23 cellular contexts compared by ENCODE assay signal in the genomic region with DNA sequence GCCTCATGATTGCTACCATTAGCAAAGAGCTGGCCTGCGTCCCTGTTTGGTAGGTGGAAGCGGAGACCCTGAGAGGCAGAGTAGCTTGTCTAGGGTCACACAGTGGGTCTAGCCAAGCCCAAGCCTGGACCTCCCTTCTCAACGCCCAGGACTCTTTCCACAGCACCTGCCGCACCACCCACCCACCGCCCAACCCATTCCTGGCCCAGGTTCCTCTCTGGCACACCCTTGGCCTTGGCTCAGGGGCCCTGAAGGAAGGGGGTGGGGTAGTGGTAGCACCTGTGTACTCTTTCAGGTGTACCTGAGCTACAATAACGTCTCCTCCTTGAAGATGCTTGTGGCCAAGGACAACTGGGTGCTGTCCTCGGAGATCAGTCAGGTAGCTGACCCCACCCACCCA. TPM values are rescaled to one million over a fixed set of nuclear protein-coding genes. Genes with fewer than 3 reads are reported as not detected.
DNase-seq lines count a peak whose midpoint lies in the region; ATAC-seq and TF ChIP-seq lines count a peak whose summit lies in the region.
"Had no signal": no experiment of that assay in that cellular context is flagged by ENCODE, and none has a peak within 500 bp of the region (broad histone marks: within the 10 kb centered on the region; RNA-seq: fewer than 3 reads in every experiment).

No MANE protein-coding gene starts in this region.

- CTCF ChIA-PET in activated CD8-positive, alpha-beta T cell treated with anti-CD3 and anti-CD28 coated beads for 36 hours (lab: Charles Lee), result no interaction called here

- no peaks in the 10 kb centered on the region for H3K27me3 Mint-ChIP-seq in activated CD8-positive, alpha-beta T cell treated with anti-CD3 and anti-CD28 coated beads for 36 hours

- no peak overlapping the region for H3K4me3 ChIP-seq in mucosa of descending colon
- no peak overlapping the region for H3K4me3 ChIP-seq in SJCRH30
- H3K4me3 ChIP-seq: lung, MG63, skin epidermis had no signal

- POLR2A ChIA-PET in activated CD8-positive, alpha-beta T cell treated with anti-CD3 and anti-CD28 coated beads for 36 hours (lab: Charles Lee), result no interaction called here

- peak; percentile 4 for ATAC-seq in left ventricle myocardium superior
- no peak for ATAC-seq in Right ventricle myocardium inferior
- ATAC-seq in activated CD8-positive, alpha-beta T cell treated with anti-CD3 and anti-CD28 coated beads for 36 hours, result no peak
- peak; percentile 81 for ATAC-seq in mucosa of descending colon
- ATAC-seq in GM18502 (IDR thresholded peaks at IDR 0.05; ENCODE audit: poor library complexity, unreplicated experiment), result no peak
- no peak for ATAC-seq in GM18511 (IDR thresholded peaks at IDR 0.05; ENCODE audit: unreplicated experiment)

- H3K36me3 Mint-ChIP-seq in activated CD8-positive, alpha-beta T cell treated with anti-CD3 and anti-CD28 coated beads for 36 hours (ENCODE audit: low read depth), result no peaks in the 10 kb centered on the region

- H3K4me1 ChIP-seq in mucosa of descending colon (ENCODE audit: low read depth), result no peaks in the 10 kb centered on the region
- H3K4me1 ChIP-seq in SJCRH30, result peaks cover 4% of the 10 kb centered on the region; the same call in 1 of the 2 replicates

- no peaks in the 10 kb centered on the region for H3K9me3 Mint-ChIP-seq in activated CD8-positive, alpha-beta T cell treated with anti-CD3 and anti-CD28 coated beads for 36 hours
- H3K9me3 Mint-ChIP-seq: activated T-cell treated with anti-CD3 and anti-CD28 coated beads, Interleukin-2, amount 50 U/mL, for 72 hours had no signal

- no peak overlapping the region for H3K27ac ChIP-seq in SJCRH30
- H3K27ac ChIP-seq: skin epidermis had no signal

- no peaks in the 10 kb centered on the region for H3K9me3 ChIP-seq in mucosa of descending colon
- no peaks in the 10 kb centered on the region for H3K9me3 ChIP-seq in SJCRH30 (replicated peaks)
- H3K9me3 ChIP-seq: MG63 had no signal

- no peak for DNase-seq in left ventricle myocardium superior
- no peak for DNase-seq in Right ventricle myocardium inferior (ENCODE audit: missing footprints)
- no peak for DNase-seq in activated CD8-positive, alpha-beta T cell treated with anti-CD3 and anti-CD28 coated beads for 36 hours
- DNase-seq in mucosa of descending colon, result peak; percentile 80 to 85 (median 81)
- DNase-seq in SJCRH30, result no peak
- DNase-seq in Ammon's horn (ENCODE audit: low spot score), result no peak
- DNase-seq: activated naive CD4-positive, alpha-beta T cell treated with anti-CD3 and anti-CD28 coated beads, Interleukin-2, amount 50 U/mL, for 16 hours; glutamatergic neuron; MG63; substantia nigra had no signal

- H3K36me3 ChIP-seq in mucosa of descending colon (ENCODE audit: low read depth) (no peaks in the 10 kb centered on the region), SJCRH30 (no peaks in the 10 kb centered on the region)
- H3K36me3 ChIP-seq: MG63 had no signal

- peaks cover 11% of the 10 kb centered on the region for H3K4me1 Mint-ChIP-seq in activated CD8-positive, alpha-beta T cell treated with anti-CD3 and anti-CD28 coated beads for 36 hours (ENCODE audit: low read depth)

- no peak for TF ChIP-seq CTCF in activated CD8-positive, alpha-beta T cell treated with anti-CD3 and anti-CD28 coated beads for 36 hours (IDR thresholded peaks at IDR 0.05)
- no peak for TF ChIP-seq CTCF in mucosa of descending colon (IDR thresholded peaks at IDR 0.05)

- intact Hi-C loops in left ventricle myocardium superior (cut with micrococcal nuclease), result no loop called here
- intact Hi-C loops in Right ventricle myocardium inferior (cut with DNase I), result no loop called here
- intact Hi-C loops in activated CD8-positive, alpha-beta T cell treated with anti-CD3 and anti-CD28 coated beads for 36 hours (cut with micrococcal nuclease), result no loop called here
- intact Hi-C loops in mucosa of descending colon (cut with DNase I, micrococcal nuclease), result no loop called here

- peak overlapping the region; percentile 16 for H3K27ac Mint-ChIP-seq in activated CD8-positive, alpha-beta T cell treated with anti-CD3 and anti-CD28 coated beads for 36 hours
- H3K27ac Mint-ChIP-seq: activated T-cell treated with anti-CD3 and anti-CD28 coated beads, Interleukin-2, amount 50 U/mL, for 72 hours had no signal

- no peaks in the 10 kb centered on the region for H3K27me3 ChIP-seq in SJCRH30
- H3K27me3 ChIP-seq: MG63 had no signal

- H3K4me3 Mint-ChIP-seq in activated CD8-positive, alpha-beta T cell treated with anti-CD3 and anti-CD28 coated beads for 36 hours, result no peak overlapping the region
- H3K4me3 Mint-ChIP-seq: activated T-cell treated with anti-CD3 and anti-CD28 coated beads, Interleukin-2, amount 50 U/mL, for 72 hours had no signal

RNA-seq across cellular contexts. Expression of gene FAM151A, which starts 19.3 kb away (rescaled TPM):
- total RNA-seq in left ventricle myocardium superior (1.2 TPM), Right ventricle myocardium inferior (1.5 TPM), mucosa of descending colon (10 to 100 TPM in 2 of 3 donors, 1 to 10 TPM in 1; 5.7 to 25.1 (median 19.2) TPM)
- not detected for total RNA-seq in activated CD8-positive, alpha-beta T cell treated with anti-CD3 and anti-CD28 coated beads for 36 hours
- not detected in 2 replicates for total RNA-seq in SJCRH30 (2014; rRNA removed; shearing (Covaris generic))
- total RNA-seq: A673; activated T-cell treated with anti-CD3 and anti-CD28 coated beads, Interleukin-2, amount 50 U/mL, for 72 hours; astrocyte; kidney epithelial cell; lung; NCI-H460; osteocyte; renal cortical epithelial cell; T-helper 1 cell treated with Interleukin-12 subunit alpha and Interleukin-12 subunit beta and Interleukin-4 antibody, amounts not matched to agents 30 ng/mL and 1 ng/mL, for 36 hours; ureter had no signal

RNA-seq across cellular contexts. Expression of gene MROH7, which starts 37.5 kb away (rescaled TPM):
- total RNA-seq in left ventricle myocardium superior (7.0 TPM), Right ventricle myocardium inferior (3.8 TPM), mucosa of descending colon (10 to 100 TPM in 2 of 3 donors, 1 to 10 TPM in 1; 8.9 to 39.0 (median 16.6) TPM)
- under 1 TPM in 1 of 2 experiments, not detected in 1; 0.11 TPM for total RNA-seq in activated CD8-positive, alpha-beta T cell treated with anti-CD3 and anti-CD28 coated beads for 36 hours
- not detected in 2 replicates for total RNA-seq in SJCRH30 (2014; rRNA removed; shearing (Covaris generic))
- total RNA-seq: A673, astrocyte, kidney epithelial cell, NCI-H460, renal cortical epithelial cell had no signal

RNA-seq across cellular contexts. Expression of gene ACOT11, which starts 56.0 kb away (rescaled TPM):
- total RNA-seq in left ventricle myocardium superior (48.9 TPM), Right ventricle myocardium inferior (43.4 TPM), mucosa of descending colon (100 to 1,000 TPM in 1 of 3 donors, 10 to 100 TPM in 2; 54.7 to 122 (median 62.2) TPM)
- total RNA-seq in activated CD8-positive, alpha-beta T cell treated with anti-CD3 and anti-CD28 coated beads for 36 hours, result 1 to 10 TPM; 1.1 to 1.2 TPM
- 4.3 and 4.4 TPM in 2 replicates for total RNA-seq in SJCRH30 (2014; rRNA removed; shearing (Covaris generic))

Comparison
In these comparisons a context has a peak if more than half of its experiments do, and no peak if none do; other contexts are left out.
1. ATAC-seq: peak in left ventricle myocardium superior (single experiment) and mucosa of descending colon (single experiment); none in Right ventricle myocardium inferior (single experiment), activated CD8-positive, alpha-beta T cell treated with anti-CD3 and anti-CD28 coated beads for 36 hours (single experiment), GM18502 (single experiment) and GM18511 (single experiment).
2. DNase-seq: peak in mucosa of descending colon (3 of 3); none in left ventricle myocardium superior (single experiment), Right ventricle myocardium inferior (single experiment), activated CD8-positive, alpha-beta T cell treated with anti-CD3 and anti-CD28 coated beads for 36 hours (single experiment), SJCRH30 (0 of 2) and Ammon's horn (single experiment).